In the genomic region with DNA sequence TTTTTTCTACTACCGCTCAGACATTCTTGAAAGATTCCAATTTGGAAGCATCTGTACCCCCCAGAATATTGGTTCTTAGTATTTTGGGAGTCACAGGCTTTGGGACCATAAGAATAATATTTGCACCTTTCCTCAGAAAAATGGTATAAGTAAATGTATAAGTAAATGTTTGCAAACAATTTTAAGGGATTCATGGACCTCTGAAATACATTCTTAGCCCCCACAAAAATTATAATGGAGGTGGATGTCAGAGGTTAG, we compare ENCODE assay signal across 8 cellular contexts. TPM values are rescaled to one million over a fixed set of nuclear protein-coding genes. Genes with fewer than 3 reads are reported as not detected.
DNase-seq lines count a peak whose midpoint lies in the region; ATAC-seq and TF ChIP-seq lines count a peak whose summit lies in the region.

No MANE protein-coding gene starts in this region.

- H3K27ac ChIP-seq in A673 (ENCODE audit: low read depth, low read length, poor library complexity, severe bottlenecking), result peak overlapping the region; percentile 91
- peak overlapping the region; percentile 96 for H3K27ac ChIP-seq in KMS-11
- peak overlapping the region; percentile 97 for H3K27ac ChIP-seq in effector memory CD4-positive, alpha-beta T cell (ENCODE audit: insufficient read depth, low read length, poor library complexity, severe bottlenecking)
- H3K27ac ChIP-seq in muscle layer of duodenum (ENCODE audit: low read length), result peak overlapping the region; percentile 100

- H3K4me1 ChIP-seq in A673 (ENCODE audit: insufficient read depth, low read length, poor library complexity, severe bottlenecking) (peaks cover 36% of the 10 kb centered on the region), KMS-11 (ENCODE audit: low read depth, poor library complexity, severe bottlenecking) (peaks cover 33% of the 10 kb centered on the region), muscle layer of duodenum (ENCODE audit: control insufficient read depth in 1 of 2, insufficient read depth in 2 of 2, low read length in 2 of 2) (peaks cover 12 to 54% of the 10 kb centered on the region in 2 donors)
- H3K4me1 ChIP-seq in effector memory CD4-positive, alpha-beta T cell (ENCODE audit: control insufficient read depth, insufficient read depth, low read length, poor library complexity, severe bottlenecking), result peaks cover 13% of the 10 kb centered on the region

- H3K79me2 ChIP-seq in KMS-11 (ENCODE audit: insufficient read depth, low read depth), result peaks cover 56% of the 10 kb centered on the region

- peaks cover 15% of the 10 kb centered on the region for H3K4me1 Mint-ChIP-seq in glutamatergic neuron (ENCODE audit: low read depth, unreplicated experiment)

- ATAC-seq in HG02970 (IDR thresholded peaks at IDR 0.05; ENCODE audit: low FRiP score, unreplicated experiment), result no peak
- no peak for ATAC-seq in HG02642 (IDR thresholded peaks at IDR 0.05; ENCODE audit: poor library complexity, unreplicated experiment)

- H4K20me1 ChIP-seq in KMS-11 (ENCODE audit: insufficient read depth), result no peaks in the 10 kb centered on the region; the same call in 1 of the 2 replicates

- POLR2A ChIA-PET in A673 (lab: Charles Lee; ENCODE audit: low non-redundant PET), result interaction anchor here (0.6 to 1.0 kb wide), 4 partner anchors 146 to 1235 kb away, joined by 3 to 8 read pairs (median 4); partner anchors contain the start of gene PYCR2

- H3K27me3 ChIP-seq in A673 (replicated peaks; ENCODE audit: insufficient read depth, low read depth, low read length, poor library complexity) (no peaks in the 10 kb centered on the region), KMS-11 (ENCODE audit: insufficient read depth, low read depth) (no peaks in the 10 kb centered on the region), muscle layer of duodenum (ENCODE audit: low read depth, low read length) (no peaks in the 10 kb centered on the region)
- H3K27me3 ChIP-seq in effector memory CD4-positive, alpha-beta T cell (replicated peaks; ENCODE audit: control insufficient read depth, insufficient read depth, low read length, poor library complexity, severe bottlenecking), result no peaks in the 10 kb centered on the region

- no TSS peak for BruUV-seq in A673 (replicated peaks; lab: Mats Ljungman, UMichigan)

- H3K4me3 ChIP-seq in A673 (ENCODE audit: low read depth, low read length, poor library complexity, severe bottlenecking) (peak overlapping the region; percentile 71), KMS-11 (IDR thresholded peaks at IDR 0.05; ENCODE audit: insufficient read depth, low read depth, low read length) (peak overlapping the region; percentile 52), muscle layer of duodenum (ENCODE audit: low read depth in 1 of 2, low read length in 2 of 2) (peak overlapping the region; percentile 75 to 98)
- peak overlapping the region; percentile 72 for H3K4me3 ChIP-seq in effector memory CD4-positive, alpha-beta T cell (ENCODE audit: insufficient read depth, low read depth, low read length, poor library complexity, severe bottlenecking)

- no peak for TF ChIP-seq CTCF in A673 (conservative IDR thresholded peaks at IDR 0.05; ENCODE audit: low read depth, low read length)
- TF ChIP-seq CTCF in KMS-11 (conservative IDR thresholded peaks at IDR 0.05; ENCODE audit: low read depth, low read length), result no peak
- TF ChIP-seq CTCF in glutamatergic neuron (IDR thresholded peaks at IDR 0.05; ENCODE audit: partially characterized antibody, unreplicated experiment), result no peak

- CTCF ChIA-PET in A673 (lab: Charles Lee), result interaction anchor here (1.1 to 1.8 kb wide), 3 partner anchors 31 to 304 kb away, joined by 3 to 12 read pairs (median 3); no protein-coding TSS in a partner anchor

- peak overlapping the region; percentile 97 for H3K9ac ChIP-seq in KMS-11

- H3K27ac Mint-ChIP-seq in glutamatergic neuron (ENCODE audit: unreplicated experiment), result no peak overlapping the region

- H3K4me3 Mint-ChIP-seq in glutamatergic neuron (ENCODE audit: unreplicated experiment), result no peak overlapping the region

- no peak for DNase-seq in A673 (ENCODE audit: low spot score)
- no peak for DNase-seq in effector memory CD4-positive, alpha-beta T cell
- no peak for DNase-seq in glutamatergic neuron
- DNase-seq in NCI-H510A (lab: John Stamatoyannopoulos, UW), result no peak

- H2AFZ ChIP-seq in KMS-11 (ENCODE audit: low read depth), result no peak overlapping the region; the same call in 1 of the 2 replicates

- intact Hi-C loops in A673 (cut with micrococcal nuclease; ENCODE audit: unreplicated experiment), result loop anchor here (5.0 to 10.0 kb wide), 5 partner anchors 34 to 244 kb away; partner anchors contain the start of gene EPHX1

- peaks cover 6% of the 10 kb centered on the region for H3K9me3 Mint-ChIP-seq in glutamatergic neuron (ENCODE audit: unreplicated experiment)

- no peaks in the 10 kb centered on the region for H3K9me3 ChIP-seq in A673 (ENCODE audit: low read depth, low read length, poor library complexity, severe bottlenecking)
- H3K9me3 ChIP-seq in effector memory CD4-positive, alpha-beta T cell (ENCODE audit: control insufficient read depth, low read length), result no peaks in the 10 kb centered on the region
- no peaks in the 10 kb centered on the region for H3K9me3 ChIP-seq in muscle layer of duodenum (ENCODE audit: control insufficient read depth in 1 of 2, low read length in 2 of 2)

- H3K27me3 Mint-ChIP-seq in glutamatergic neuron (ENCODE audit: unreplicated experiment), result peaks cover under 1% of the 10 kb centered on the region

- peak overlapping the region; percentile 94 for H3K4me2 ChIP-seq in KMS-11

- H3K36me3 ChIP-seq in A673 (ENCODE audit: insufficient read depth, low read length, poor library complexity, severe bottlenecking) (peaks cover 25% of the 10 kb centered on the region), KMS-11 (ENCODE audit: insufficient read depth) (no peaks in the 10 kb centered on the region), muscle layer of duodenum (ENCODE audit: control insufficient read depth in 1 of 2, insufficient read depth in 2 of 2, low read length in 2 of 2) (no peaks in the 10 kb centered on the region)
- peaks cover 5% of the 10 kb centered on the region for H3K36me3 ChIP-seq in effector memory CD4-positive, alpha-beta T cell (ENCODE audit: control insufficient read depth, insufficient read depth, low read length)

- no peaks in the 10 kb centered on the region for H3K36me3 Mint-ChIP-seq in glutamatergic neuron (ENCODE audit: unreplicated experiment)

RNA-seq across cellular contexts. Expression of gene SRP9, which starts 0.7 kb away (rescaled TPM):
- 486 and 491 TPM in 2 replicates for total RNA-seq in A673 (2021)
- 364 TPM for total RNA-seq in glutamatergic neuron (ENCODE audit: unreplicated experiment)

RNA-seq across cellular contexts. Expression of gene EPHX1, which starts 31.6 kb away (rescaled TPM):
- total RNA-seq in A673 (2021) (22.4 and 22.8 TPM in 2 replicates), glutamatergic neuron (ENCODE audit: unreplicated experiment) (60.4 TPM)
